In the genomic region with DNA sequence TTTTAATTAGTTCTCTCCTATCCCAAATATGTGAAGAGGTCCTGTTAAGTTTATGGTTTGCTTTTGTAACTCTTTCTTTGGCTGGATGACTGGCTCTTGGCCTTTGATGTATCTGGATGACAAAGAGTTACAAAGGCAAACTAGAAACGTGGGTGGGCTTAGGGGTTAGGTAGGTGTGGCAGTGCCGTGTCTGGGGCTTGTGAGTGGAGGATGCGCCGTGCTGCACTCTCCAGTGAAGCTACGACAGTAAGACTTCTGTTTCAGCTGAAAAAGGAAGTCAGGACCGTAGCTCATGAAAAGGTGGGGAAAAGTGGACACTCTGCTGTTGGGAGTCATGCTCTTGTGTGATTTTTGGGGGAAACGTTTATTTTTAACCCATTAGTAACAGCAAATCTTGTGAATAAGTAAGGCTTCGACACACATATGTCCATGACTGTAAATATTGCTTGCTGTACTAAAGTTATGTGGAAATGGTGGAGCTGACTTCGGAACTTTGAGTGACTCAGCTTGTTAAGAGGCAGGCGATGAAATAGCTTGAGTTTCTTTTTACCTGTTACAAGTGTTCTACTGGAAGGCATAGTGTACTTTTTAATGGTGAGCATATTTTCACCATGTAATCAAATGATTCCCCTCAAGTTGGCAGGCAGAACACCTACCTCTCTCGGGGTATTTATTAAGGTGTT, we compare ENCODE assay signal across 12 cellular contexts. TPM values are rescaled to one million over a fixed set of nuclear protein-coding genes. Genes with fewer than 3 reads are reported as not detected.
A peak's percentile ranks its signal among the peaks of the same experiment; 100 is the strongest.
DNase-seq lines count a peak whose midpoint lies in the region; ATAC-seq, FAIRE-seq and TF ChIP-seq lines count a peak whose summit lies in the region.
"Had no signal": no experiment of that assay in that cellular context is flagged by ENCODE, and none has a peak within 500 bp of the region (broad histone marks: within the 10 kb centered on the region; RNA-seq: fewer than 3 reads in every experiment).

No MANE protein-coding gene starts in this region.

- H3K27ac ChIP-seq in CD4-positive, CD25-positive, alpha-beta regulatory T cell (ENCODE audit: insufficient read depth, low read length, poor library complexity, severe bottlenecking) = no peak overlapping the region
- H3K27ac ChIP-seq in smooth muscle cell (ENCODE audit: low read depth) = no peak overlapping the region
- H3K27ac ChIP-seq: esophagus muscularis mucosa, psoas muscle, testis had no signal

- H2AFZ ChIP-seq in smooth muscle cell (ENCODE audit: low read depth) = no peak overlapping the region

- no peak overlapping the region for H3K4me2 ChIP-seq in smooth muscle cell

- peak; percentile 73 for FAIRE-seq in GM19239 (lab: Jason Lieb, UNC)

- peaks cover 30% of the 10 kb centered on the region for H4K20me1 ChIP-seq in smooth muscle cell (ENCODE audit: low read depth)

- no peaks in the 10 kb centered on the region for H3F3A ChIP-seq in smooth muscle cell (ENCODE audit: low read depth)

- H3K9ac ChIP-seq in smooth muscle cell (ENCODE audit: low read depth) = no peak overlapping the region

- WGBS in smooth muscle cell (ENCODE audit: low lambda C conversion rate) = 68% methylated on average over 11 of the region's 11 CpGs

- H3K4me1 Mint-ChIP-seq in CD4-positive, CD25-positive, alpha-beta regulatory T cell = peaks cover 22 to 57% (median 40%) of the 10 kb centered on the region in 4 donors
- H3K4me1 Mint-ChIP-seq in naive thymus-derived CD8-positive, alpha-beta T cell = peaks cover 35 to 71% (median 66%) of the 10 kb centered on the region in 4 donors

- H3K4me1 ChIP-seq in CD4-positive, CD25-positive, alpha-beta regulatory T cell (ENCODE audit: control insufficient read depth, insufficient read depth, low read length, poor library complexity, severe bottlenecking) = peaks cover 42% of the 10 kb centered on the region
- no peaks in the 10 kb centered on the region for H3K4me1 ChIP-seq in smooth muscle cell (ENCODE audit: low read depth)
- H3K4me1 ChIP-seq: testis had no signal

- peak overlapping the region; percentile 60 to 75 (median 72) for H3K27ac Mint-ChIP-seq in CD4-positive, CD25-positive, alpha-beta regulatory T cell
- H3K27ac Mint-ChIP-seq in naive thymus-derived CD8-positive, alpha-beta T cell = peak overlapping the region; percentile 27 to 93 (median 66)

- no peaks in the 10 kb centered on the region for H3K79me2 ChIP-seq in smooth muscle cell (ENCODE audit: low read depth)

- no peaks in the 10 kb centered on the region for H3K27me3 ChIP-seq in CD4-positive, CD25-positive, alpha-beta regulatory T cell (ENCODE audit: control insufficient read depth, insufficient read depth, low read length)
- H3K27me3 ChIP-seq in smooth muscle cell (ENCODE audit: low read depth) = no peaks in the 10 kb centered on the region
- H3K27me3 ChIP-seq: testis had no signal

- POLR2A ChIA-PET in naive thymus-derived CD8-positive, alpha-beta T cell (lab: Charles Lee) = interaction anchor here (1.2 kb wide), 3 partner anchors 45 to 143 kb away, joined by 3 to 4 read pairs (median 3); partner anchors contain the start of gene DUSP22

- no peaks in the 10 kb centered on the region for H3K27me3 Mint-ChIP-seq in CD4-positive, CD25-positive, alpha-beta regulatory T cell
- no peaks in the 10 kb centered on the region for H3K27me3 Mint-ChIP-seq in naive thymus-derived CD8-positive, alpha-beta T cell

- H3K9me3 Mint-ChIP-seq in CD4-positive, CD25-positive, alpha-beta regulatory T cell = peaks cover 0 to 2% (median 0%) of the 10 kb centered on the region in 7 donors
- H3K9me3 Mint-ChIP-seq in naive thymus-derived CD8-positive, alpha-beta T cell = peaks cover 0 to 2% (median 0%) of the 10 kb centered on the region in 9 donors

- H3K4me3 ChIP-seq in CD4-positive, CD25-positive, alpha-beta regulatory T cell (ENCODE audit: low read depth, low read length) = peak overlapping the region; percentile 39
- H3K4me3 ChIP-seq in smooth muscle cell = no peak overlapping the region
- H3K4me3 ChIP-seq: esophagus muscularis mucosa, psoas muscle, testis had no signal

- peak in 1 of 3 donors; percentile 29 for DNase-seq in CD4-positive, CD25-positive, alpha-beta regulatory T cell
- DNase-seq in GM19239 (ENCODE audit: insufficient read length, low spot score) (no peak), D341Med (ENCODE audit: low spot score) (no peak), smooth muscle cell (lab: John Stamatoyannopoulos, UW; ENCODE audit: unreplicated experiment) (no peak)
- peak; percentile 50 for DNase-seq in activated naive CD4-positive, alpha-beta T cell treated with anti-CD3 and anti-CD28 coated beads, Interleukin-2, amount 50 U/mL, for 16 hours
- peak in 7 of 10 donors; percentile 13 to 51 (median 37) for DNase-seq in naive thymus-derived CD8-positive, alpha-beta T cell
- DNase-seq: mesendoderm, psoas muscle, T1000, testis had no signal

- TF ChIP-seq CTCF in smooth muscle cell (IDR thresholded peaks at IDR 0.05; ENCODE audit: borderline replicate concordance, insufficient read depth, poor library complexity, severe bottlenecking) = no peak

- H3K36me3 Mint-ChIP-seq in CD4-positive, CD25-positive, alpha-beta regulatory T cell = no peaks in the 10 kb centered on the region
- H3K36me3 Mint-ChIP-seq in naive thymus-derived CD8-positive, alpha-beta T cell = peaks cover 0 to 3% (median 0%) of the 10 kb centered on the region in 3 donors

- peak in 1 of 2 donors; percentile 26 for ATAC-seq in CD4-positive, CD25-positive, alpha-beta regulatory T cell (ENCODE audit: low read depth in 2 of 2)
- ATAC-seq in naive thymus-derived CD8-positive, alpha-beta T cell = peak; percentile 74 to 90
- ATAC-seq in GM19328 (IDR thresholded peaks at IDR 0.05; ENCODE audit: unreplicated experiment) = no peak

- H3K4me3 Mint-ChIP-seq in CD4-positive, CD25-positive, alpha-beta regulatory T cell = peak overlapping the region; percentile 13 to 72 (median 40)
- peak overlapping the region; percentile 58 to 86 (median 80) for H3K4me3 Mint-ChIP-seq in naive thymus-derived CD8-positive, alpha-beta T cell

- no peaks in the 10 kb centered on the region for H3K9me3 ChIP-seq in CD4-positive, CD25-positive, alpha-beta regulatory T cell (ENCODE audit: control insufficient read depth in 2 of 2, low read length in 2 of 2)
- peaks cover 4% of the 10 kb centered on the region for H3K9me3 ChIP-seq in smooth muscle cell (replicated peaks; ENCODE audit: low read depth)
- H3K9me3 ChIP-seq: esophagus muscularis mucosa, psoas muscle, testis had no signal

- H3K36me3 ChIP-seq in CD4-positive, CD25-positive, alpha-beta regulatory T cell (ENCODE audit: control insufficient read depth, insufficient read depth, low read length) = no peaks in the 10 kb centered on the region
- no peaks in the 10 kb centered on the region for H3K36me3 ChIP-seq in smooth muscle cell (ENCODE audit: low read depth)

RNA-seq across cellular contexts. Expression of gene DUSP22, which starts 45.6 kb away (rescaled TPM):
- 46.6 TPM for total RNA-seq in CD4-positive, CD25-positive, alpha-beta regulatory T cell
- polyA plus RNA-seq in CD4-positive, CD25-positive, alpha-beta regulatory T cell = 10 to 100 TPM; 45.5 to 48.5 (median 47.5) TPM
- 10 to 100 TPM; 40.5 to 46.0 TPM for total RNA-seq in naive thymus-derived CD8-positive, alpha-beta T cell
- 10 to 100 TPM; 40.1 to 45.8 (median 43.0) TPM for polyA plus RNA-seq in naive thymus-derived CD8-positive, alpha-beta T cell
- total RNA-seq in smooth muscle cell = 15.7 and 19.1 TPM in 2 replicates
- 16.3 and 17.2 TPM in 2 replicates for polyA plus RNA-seq in smooth muscle cell

RNA-seq across cellular contexts. Expression of gene IRF4, which starts 53.6 kb away (rescaled TPM):
- total RNA-seq in CD4-positive, CD25-positive, alpha-beta regulatory T cell = 71.3 TPM
- polyA plus RNA-seq in CD4-positive, CD25-positive, alpha-beta regulatory T cell = 10 to 100 TPM in 3 of 4 donors, 1 to 10 TPM in 1; 9.0 to 14.3 (median 11.2) TPM
- 10 to 100 TPM in 1 of 2 experiments, 1 to 10 TPM in 1; 7.4 to 10.4 TPM for total RNA-seq in naive thymus-derived CD8-positive, alpha-beta T cell
- polyA plus RNA-seq in naive thymus-derived CD8-positive, alpha-beta T cell = under 1 TPM; 0.44 to 0.97 (median 0.94) TPM
- 0.04 TPM in 1 of 2 replicates, not detected in the other for total RNA-seq in smooth muscle cell
- not detected in 2 replicates for polyA plus RNA-seq in smooth muscle cell

Comparison
In these comparisons a context has a peak if more than half of its experiments do, and no peak if none do; other contexts are left out.
1. DNase-seq: peak in activated naive CD4-positive, alpha-beta T cell treated with anti-CD3 and anti-CD28 coated beads, Interleukin-2, amount 50 U/mL, for 16 hours (single experiment) and naive thymus-derived CD8-positive, alpha-beta T cell (7 of 10); none in GM19239 (single experiment), D341Med (single experiment) and smooth muscle cell (single experiment).